30 cellular contexts compared by ENCODE assay signal in genomic region chr13:21287331-21287907, GRCh38.
"Had no signal": no experiment of that assay in that cellular context is flagged by ENCODE, and none has a peak within 500 bp of the region (broad histone marks: within the 10 kb centered on the region; RNA-seq: fewer than 3 reads in every experiment).

No MANE protein-coding gene starts in this region.

- H3K36me3 Mint-ChIP-seq: activated naive CD4-positive, alpha-beta T cell treated with anti-CD3 and anti-CD28 coated beads, Interleukin-2, amount 50 U/mL, for 24 hours; activated naive CD8-positive, alpha-beta T cell treated with anti-CD3 and anti-CD28 coated beads for 36 hours had no signal

- DNase-seq: activated CD4-positive, alpha-beta T cell treated with anti-CD3 and anti-CD28 coated beads for 1 hour; activated CD4-positive, alpha-beta T cell treated with anti-CD3 and anti-CD28 coated beads for 4 hours; activated CD4-positive, alpha-beta T cell treated with anti-CD3 and anti-CD28 coated beads, Interleukin-2, amount 50 U/mL, for 1 hour; activated CD4-positive, alpha-beta T cell treated with anti-CD3 and anti-CD28 coated beads, Interleukin-2, amount 50 U/mL, for 48 hours; activated CD8-positive, alpha-beta memory T cell treated with anti-CD3 and anti-CD28 coated beads for 24 hours; activated CD8-positive, alpha-beta T cell treated with anti-CD3 and anti-CD28 coated beads for 36 hours; activated effector memory CD4-positive, alpha-beta T cell treated with Interleukin-2 at 50 U/mL for 16 hours; activated gamma-delta T cell treated with Interleukin-2 at 50 U/mL for 16 hours; activated naive CD4-positive, alpha-beta T cell treated with Interleukin-2 at 50 U/mL for 16 hours; activated naive CD8-positive, alpha-beta T cell treated with anti-CD3 and anti-CD28 coated beads for 36 hours; activated naive CD8-positive, alpha-beta T cell treated with anti-CD3 and anti-CD28 coated beads, Interleukin-2, amount 50 U/mL, for 24 hours; activated T-cell treated with anti-CD3 and anti-CD28 coated beads, Interleukin-2, amount 50 U/mL, for 4 hours; adrenal gland; aorta; body of pancreas; caudate nucleus; cortex of kidney; dermis blood vessel endothelial cell; effector CD4-positive, alpha-beta T cell; effector memory CD8-positive, alpha-beta T cell; erythroblast; foreskin keratinocyte; gastrocnemius medialis; glutamatergic neuron; heart left ventricle; T1000 had no signal

- H3K27me3 ChIP-seq: adrenal gland, body of pancreas, esophagus muscularis mucosa had no signal

- ATAC-seq: activated CD8-positive, alpha-beta T cell treated with anti-CD3 and anti-CD28 coated beads for 36 hours; activated naive CD8-positive, alpha-beta T cell treated with anti-CD3 and anti-CD28 coated beads, Interleukin-2, amount 50 U/mL, for 24 hours; activated T-cell treated with anti-CD3 and anti-CD28 coated beads, Interleukin-2, amount 50 U/mL, for 4 hours; activated T-helper 17 cell treated with anti-CD3 and anti-CD28 coated beads, Interleukin-2, amount 50 U/mL, for 72 hours; body of pancreas; effector memory CD8-positive, alpha-beta T cell; foreskin keratinocyte; gastrocnemius medialis; heart left ventricle had no signal

- H3K36me3 ChIP-seq: adrenal gland, esophagus muscularis mucosa, gastrocnemius medialis, heart left ventricle had no signal

- H3K4me1 Mint-ChIP-seq: activated naive CD4-positive, alpha-beta T cell treated with anti-CD3 and anti-CD28 coated beads, Interleukin-2, amount 50 U/mL, for 24 hours; activated naive CD8-positive, alpha-beta T cell treated with anti-CD3 and anti-CD28 coated beads for 36 hours; activated naive CD8-positive, alpha-beta T cell treated with anti-CD3 and anti-CD28 coated beads, Interleukin-2, amount 50 U/mL, for 24 hours; activated T-helper 17 cell treated with anti-CD3 and anti-CD28 coated beads, Interleukin-2, amount 50 U/mL, for 72 hours had no signal

- H3K9me3 ChIP-seq: adrenal gland, body of pancreas, esophagus muscularis mucosa, gastrocnemius medialis, heart left ventricle had no signal

- H3K27me3 Mint-ChIP-seq: activated CD8-positive, alpha-beta T cell treated with anti-CD3 and anti-CD28 coated beads for 36 hours had no signal

- H3K27ac ChIP-seq: adrenal gland, body of pancreas, esophagus muscularis mucosa, foreskin keratinocyte, gastrocnemius medialis, heart left ventricle had no signal

- H3K4me3 Mint-ChIP-seq: activated CD8-positive, alpha-beta T cell treated with anti-CD3 and anti-CD28 coated beads for 36 hours; activated naive CD4-positive, alpha-beta T cell treated with anti-CD3 and anti-CD28 coated beads, Interleukin-2, amount 50 U/mL, for 24 hours; activated naive CD8-positive, alpha-beta T cell treated with anti-CD3 and anti-CD28 coated beads for 36 hours; activated naive CD8-positive, alpha-beta T cell treated with anti-CD3 and anti-CD28 coated beads, Interleukin-2, amount 50 U/mL, for 24 hours; activated T-cell treated with anti-CD3 and anti-CD28 coated beads, Interleukin-2, amount 50 U/mL, for 4 hours; activated T-helper 17 cell treated with anti-CD3 and anti-CD28 coated beads, Interleukin-2, amount 50 U/mL, for 72 hours; effector memory CD8-positive, alpha-beta T cell; T-helper 1 cell treated with Interleukin-12 subunit alpha and Interleukin-12 subunit beta and Interleukin-4 antibody, amounts not matched to agents 30 μg/mL and 1 μg/mL, for 36 hours had no signal

- H3K27ac Mint-ChIP-seq: activated CD8-positive, alpha-beta T cell treated with anti-CD3 and anti-CD28 coated beads for 36 hours; activated naive CD4-positive, alpha-beta T cell treated with anti-CD3 and anti-CD28 coated beads, Interleukin-2, amount 50 U/mL, for 24 hours; activated naive CD8-positive, alpha-beta T cell treated with anti-CD3 and anti-CD28 coated beads for 36 hours; activated naive CD8-positive, alpha-beta T cell treated with anti-CD3 and anti-CD28 coated beads, Interleukin-2, amount 50 U/mL, for 24 hours; activated T-helper 17 cell treated with anti-CD3 and anti-CD28 coated beads, Interleukin-2, amount 50 U/mL, for 72 hours; effector memory CD8-positive, alpha-beta T cell; T-helper 1 cell treated with Interleukin-12 subunit alpha and Interleukin-12 subunit beta and Interleukin-4 antibody, amounts not matched to agents 30 μg/mL and 1 μg/mL, for 36 hours had no signal

- H3K9me3 Mint-ChIP-seq: activated CD8-positive, alpha-beta T cell treated with anti-CD3 and anti-CD28 coated beads for 36 hours; activated naive CD4-positive, alpha-beta T cell treated with anti-CD3 and anti-CD28 coated beads, Interleukin-2, amount 50 U/mL, for 24 hours; activated naive CD8-positive, alpha-beta T cell treated with anti-CD3 and anti-CD28 coated beads for 36 hours; activated naive CD8-positive, alpha-beta T cell treated with anti-CD3 and anti-CD28 coated beads, Interleukin-2, amount 50 U/mL, for 24 hours; activated T-cell treated with anti-CD3 and anti-CD28 coated beads, Interleukin-2, amount 50 U/mL, for 4 hours; effector memory CD8-positive, alpha-beta T cell; T-helper 1 cell treated with Interleukin-12 subunit alpha and Interleukin-12 subunit beta and Interleukin-4 antibody, amounts not matched to agents 30 μg/mL and 1 μg/mL, for 36 hours had no signal

- H3K4me3 ChIP-seq: adrenal gland, body of pancreas, esophagus muscularis mucosa, gastrocnemius medialis, heart left ventricle had no signal

- H3K4me1 ChIP-seq: adrenal gland, body of pancreas, esophagus muscularis mucosa, foreskin keratinocyte, gastrocnemius medialis, heart left ventricle had no signal
